Comparison of ENCODE assay signal across 10 cellular contexts in the genomic region with DNA sequence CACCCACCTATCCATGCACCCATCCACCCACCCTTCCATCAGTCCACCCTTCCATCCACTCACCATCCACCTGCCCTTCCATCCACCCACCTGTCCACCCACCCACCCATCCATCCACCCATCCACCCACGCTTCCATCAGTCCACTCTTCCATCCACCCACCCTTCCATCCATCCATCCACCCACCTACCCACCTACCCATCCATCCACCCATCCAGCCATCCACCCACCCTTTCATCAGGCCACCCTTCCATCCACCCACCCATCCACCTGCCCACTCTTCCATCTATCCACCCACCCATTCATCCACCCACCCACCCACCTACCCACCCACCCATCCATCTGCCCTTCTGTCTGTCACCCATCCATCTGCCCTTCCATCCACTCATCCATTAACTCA. TPM values are rescaled to one million over a fixed set of nuclear protein-coding genes. Genes with fewer than 3 reads are reported as not detected.
"Had no signal": no experiment of that assay in that cellular context is flagged by ENCODE, and none has a peak within 500 bp of the region (broad histone marks: within the 10 kb centered on the region; RNA-seq: fewer than 3 reads in every experiment).

No MANE protein-coding gene starts in this region.

- H2AFZ ChIP-seq: GM23338 had no signal

- H3K27ac Mint-ChIP-seq: GM23338, H9, HFFc6, IgD-negative memory B cell had no signal

- H3K4me2 ChIP-seq: GM23338 had no signal

- H3K9me3 Mint-ChIP-seq: GM23338, H9, HFFc6, IgD-negative memory B cell had no signal

- H3K4me3 ChIP-seq: GM23338 had no signal

- DNase-seq: H9, HCEC 1CT, HFFc6, KG1 had no signal

- FAIRE-seq: H1, H54, HepG2 had no signal

- H3K4me3 Mint-ChIP-seq: GM23338, H9, HFFc6, IgD-negative memory B cell had no signal

- ATAC-seq: GM23338, HepG2 had no signal

RNA-seq across cellular contexts. Expression of gene TMEM59L, which starts 41.2 kb away (rescaled TPM):
- total RNA-seq: HT-29 had no signal
- polyA plus RNA-seq: IgD-negative memory B cell had no signal

RNA-seq across cellular contexts. Expression of gene CRLF1, which starts 47.3 kb away (rescaled TPM):
- total RNA-seq: HT-29 had no signal
